In genomic region chr10:10198388-10198787, GRCh38 we compare ENCODE assay signal across 36 cellular contexts.
"Had no signal": no experiment of that assay in that cellular context is flagged by ENCODE, and none has a peak within 500 bp of the region (broad histone marks: within the 10 kb centered on the region; RNA-seq: fewer than 3 reads in every experiment).

No MANE protein-coding gene starts in this region.

- ATAC-seq: activated naive CD4-positive, alpha-beta T cell treated with anti-CD3 and anti-CD28 coated beads, Interleukin-2, amount 50 U/mL, for 72 hours; activated naive CD8-positive, alpha-beta T cell treated with anti-CD3 and anti-CD28 coated beads, Interleukin-2, amount 50 U/mL, for 24 hours; activated T-cell treated with anti-CD3 and anti-CD28 coated beads, Interleukin-2, amount 50 U/mL, for 4 hours; activated T-helper 17 cell treated with anti-CD3 and anti-CD28 coated beads, Interleukin-2, amount 50 U/mL, for 72 hours; body of pancreas had no signal

- H3K36me3 ChIP-seq: adrenal gland, ascending aorta, brain microvascular endothelial cell, breast epithelium, cardiac muscle cell had no signal

- H3K27me3 Mint-ChIP-seq: activated naive CD8-positive, alpha-beta T cell treated with anti-CD3 and anti-CD28 coated beads for 36 hours; activated naive CD8-positive, alpha-beta T cell treated with anti-CD3 and anti-CD28 coated beads, Interleukin-2, amount 10 ng/mL, durations not matched to agents 7 days and 5 days; brain; central memory CD8-positive, alpha-beta T cell had no signal

- H3K27ac ChIP-seq: adrenal gland, ascending aorta, body of pancreas, brain microvascular endothelial cell, breast epithelium, cardiac muscle cell had no signal

- H3K4me1 Mint-ChIP-seq: activated naive CD4-positive, alpha-beta T cell treated with anti-CD3 and anti-CD28 coated beads, Interleukin-2, amount 50 U/mL, for 24 hours; activated naive CD8-positive, alpha-beta T cell treated with anti-CD3 and anti-CD28 coated beads for 36 hours; activated naive CD8-positive, alpha-beta T cell treated with anti-CD3 and anti-CD28 coated beads, Interleukin-2, amount 10 ng/mL, durations not matched to agents 7 days and 5 days; activated naive CD8-positive, alpha-beta T cell treated with anti-CD3 and anti-CD28 coated beads, Interleukin-2, amount 50 U/mL, for 24 hours; activated T-helper 17 cell treated with anti-CD3 and anti-CD28 coated beads, Interleukin-2, amount 50 U/mL, for 72 hours; central memory CD8-positive, alpha-beta T cell had no signal

- DNase-seq: activated effector memory CD4-positive, alpha-beta T cell treated with anti-CD3 and anti-CD28 coated beads, Interleukin-2, amount 50 U/mL, for 16 hours; activated effector memory CD4-positive, alpha-beta T cell treated with Interleukin-2 at 50 U/mL for 16 hours; activated gamma-delta T cell; activated gamma-delta T cell treated with Interleukin-2 at 50 U/mL for 16 hours; activated naive CD4-positive, alpha-beta T cell; activated naive CD4-positive, alpha-beta T cell treated with anti-CD3 and anti-CD28 coated beads for 36 hours; activated naive CD4-positive, alpha-beta T cell treated with anti-CD3 and anti-CD28 coated beads, Interleukin-2, amount 50 U/mL, for 16 hours; activated naive CD4-positive, alpha-beta T cell treated with Interleukin-2 at 50 U/mL for 16 hours; activated naive CD8-positive, alpha-beta T cell treated with anti-CD3 and anti-CD28 coated beads for 36 hours; activated naive CD8-positive, alpha-beta T cell treated with anti-CD3 and anti-CD28 coated beads, Interleukin-2, amount 10 ng/mL, durations not matched to agents 7 days and 5 days; activated naive CD8-positive, alpha-beta T cell treated with anti-CD3 and anti-CD28 coated beads, Interleukin-2, amount 50 U/mL, for 24 hours; activated T-cell treated with anti-CD3 and anti-CD28 coated beads for 4 hours; activated T-cell treated with anti-CD3 and anti-CD28 coated beads, Interleukin-2, amount 50 U/mL, for 1 hour; activated T-cell treated with anti-CD3 and anti-CD28 coated beads, Interleukin-2, amount 50 U/mL, for 24 hours; activated T-cell treated with anti-CD3 and anti-CD28 coated beads, Interleukin-2, amount 50 U/mL, for 4 hours; activated T-cell treated with anti-CD3 and anti-CD28 coated beads, Interleukin-2, amount 50 U/mL, for 48 hours; adrenal gland; amniotic stem cell; amygdala; anterior cingulate cortex; aorta; body of pancreas; brain microvascular endothelial cell; central memory CD4-positive, alpha-beta T cell; cerebellar nuclear complex had no signal

- H3K36me3 Mint-ChIP-seq: activated naive CD4-positive, alpha-beta T cell treated with anti-CD3 and anti-CD28 coated beads, Interleukin-2, amount 50 U/mL, for 72 hours; activated naive CD8-positive, alpha-beta T cell; activated naive CD8-positive, alpha-beta T cell treated with anti-CD3 and anti-CD28 coated beads for 36 hours; activated naive CD8-positive, alpha-beta T cell treated with anti-CD3 and anti-CD28 coated beads, Interleukin-2, amount 10 ng/mL, durations not matched to agents 7 days and 5 days; brain had no signal

- H3K27me3 ChIP-seq: adrenal gland, ascending aorta, body of pancreas, brain microvascular endothelial cell, breast epithelium, cardiac muscle cell had no signal

- H3K4me1 ChIP-seq: adrenal gland, ascending aorta, body of pancreas, breast epithelium had no signal

- H3K27ac Mint-ChIP-seq: activated naive CD4-positive, alpha-beta T cell treated with anti-CD3 and anti-CD28 coated beads for 36 hours; activated naive CD4-positive, alpha-beta T cell treated with anti-CD3 and anti-CD28 coated beads, Interleukin-2, amount 50 U/mL, for 24 hours; activated naive CD4-positive, alpha-beta T cell treated with anti-CD3 and anti-CD28 coated beads, Interleukin-2, amount 50 U/mL, for 72 hours; activated naive CD8-positive, alpha-beta T cell; activated naive CD8-positive, alpha-beta T cell treated with anti-CD3 and anti-CD28 coated beads for 36 hours; activated naive CD8-positive, alpha-beta T cell treated with anti-CD3 and anti-CD28 coated beads, Interleukin-2, amount 10 ng/mL, durations not matched to agents 7 days and 5 days; activated naive CD8-positive, alpha-beta T cell treated with anti-CD3 and anti-CD28 coated beads, Interleukin-2, amount 50 U/mL, for 24 hours; activated T-cell treated with anti-CD3 and anti-CD28 coated beads, Interleukin-2, amount 50 U/mL, for 24 hours; activated T-helper 1 cell treated with anti-CD3 and anti-CD28 coated beads, Interleukin-12 subunit alpha, Interleukin-12 subunit beta, Interleukin-2, Interleukin-4 antibody, amounts not matched to agents 30 ng/mL and 10 ng/mL and 1 ng/mL, durations not matched to agents 14 hours and 24 hours and 36 hours; activated T-helper 17 cell treated with anti-CD3 and anti-CD28 coated beads, Interleukin-2, amount 50 U/mL, for 72 hours; activated T-helper 2 cell treated with anti-CD3 and anti-CD28 coated beads, Interferon-gamma antibody, Interleukin-2, Interleukin-4, amounts not matched to agents 10 μg/mL and 5 μg/mL and 100 μg/mL, durations not matched to agents 14 hours and 24 hours and 36 hours had no signal

- H3K4me3 Mint-ChIP-seq: activated naive CD4-positive, alpha-beta T cell treated with anti-CD3 and anti-CD28 coated beads for 36 hours; activated naive CD4-positive, alpha-beta T cell treated with anti-CD3 and anti-CD28 coated beads, Interleukin-2, amount 50 U/mL, for 24 hours; activated naive CD8-positive, alpha-beta T cell; activated naive CD8-positive, alpha-beta T cell treated with anti-CD3 and anti-CD28 coated beads for 36 hours; activated naive CD8-positive, alpha-beta T cell treated with anti-CD3 and anti-CD28 coated beads, Interleukin-2, amount 10 ng/mL, durations not matched to agents 7 days and 5 days; activated naive CD8-positive, alpha-beta T cell treated with anti-CD3 and anti-CD28 coated beads, Interleukin-2, amount 50 U/mL, for 24 hours; activated T-cell treated with anti-CD3 and anti-CD28 coated beads, Interleukin-2, amount 50 U/mL, for 24 hours; activated T-cell treated with anti-CD3 and anti-CD28 coated beads, Interleukin-2, amount 50 U/mL, for 4 hours; activated T-helper 1 cell treated with anti-CD3 and anti-CD28 coated beads, Interleukin-12 subunit alpha, Interleukin-12 subunit beta, Interleukin-2, Interleukin-4 antibody, amounts not matched to agents 30 ng/mL and 10 ng/mL and 1 ng/mL, durations not matched to agents 14 hours and 24 hours and 36 hours; activated T-helper 17 cell treated with anti-CD3 and anti-CD28 coated beads, Interleukin-2, amount 50 U/mL, for 72 hours; brain; central memory CD8-positive, alpha-beta T cell had no signal

- H3K9me3 ChIP-seq: adrenal gland, ascending aorta, body of pancreas had no signal

- H3K9me3 Mint-ChIP-seq: activated naive CD4-positive, alpha-beta T cell treated with anti-CD3 and anti-CD28 coated beads, Interleukin-2, amount 50 U/mL, for 72 hours; activated T-helper 17 cell treated with anti-CD3 and anti-CD28 coated beads, Interleukin-2, amount 50 U/mL, for 72 hours had no signal

- H3K4me3 ChIP-seq: adrenal gland, ascending aorta, body of pancreas, breast epithelium, cardiac muscle cell had no signal
